In genomic region chr22:41832553-41833368, GRCh38 we compare ENCODE assay signal across 7 cellular contexts. TPM values are rescaled to one million over a fixed set of nuclear protein-coding genes. Genes with fewer than 3 reads are reported as not detected.
DNase-seq lines count a peak whose midpoint lies in the region; ATAC-seq and TF ChIP-seq lines count a peak whose summit lies in the region.

Gene SREBF2 (plus strand): TSS chr22:41833105. CDS start chr22:41833271, 166 bp downstream.

- peaks cover 14% of the 10 kb centered on the region for H3K4me1 ChIP-seq in hepatocyte (ENCODE audit: insufficient read depth)

- H4K20me1 ChIP-seq in hepatocyte (ENCODE audit: insufficient read depth, poor library complexity, severe bottlenecking) = peaks cover 21% of the 10 kb centered on the region

- H3K36me3 ChIP-seq in hepatocyte (replicated peaks; ENCODE audit: insufficient read depth, low read depth) = no peaks in the 10 kb centered on the region

- H3K27me3 ChIP-seq in hepatocyte = no peaks in the 10 kb centered on the region

- peaks cover 47% of the 10 kb centered on the region for H3K79me2 ChIP-seq in hepatocyte

- peak within 1 kb of the TSS; percentile 93 for H3K4me3 ChIP-seq in hepatocyte

- peak within 1 kb of the TSS; percentile 97 for H3K27ac ChIP-seq in hepatocyte

- DNase-seq in NCI-H2081 (lab: John Stamatoyannopoulos, UW) (peak; percentile 98), T1000 (lab: John Stamatoyannopoulos, UW) (peak; percentile 96), astrocyte of the hippocampus (ENCODE audit: low read depth, low spot score) (peak; percentile 100), hepatocyte (ENCODE audit: low spot score) (peak; percentile 100), renal cortical epithelial cell (ENCODE audit: low read depth) (peak; percentile 99)

- no peaks in the 10 kb centered on the region for H3K9me3 ChIP-seq in hepatocyte (ENCODE audit: low read depth)

- peak; percentile 72 for ATAC-seq in GM18508 (IDR thresholded peaks at IDR 0.05; ENCODE audit: insufficient read depth, unreplicated experiment)
- ATAC-seq in HG03025 (IDR thresholded peaks at IDR 0.05; ENCODE audit: low FRiP score, unreplicated experiment) = peak; percentile 78

- no peaks in the 10 kb centered on the region for H3K9me2 ChIP-seq in hepatocyte (replicated peaks; ENCODE audit: insufficient read depth)

- H3K4me2 ChIP-seq in hepatocyte = peak within 1 kb of the TSS; percentile 87

- peak within 1 kb of the TSS; percentile 6 for H2AFZ ChIP-seq in hepatocyte

- no peak for TF ChIP-seq CTCF in hepatocyte (IDR thresholded peaks at IDR 0.05; ENCODE audit: poor library complexity)

- WGBS in hepatocyte (ENCODE audit: low lambda C conversion rate, missing lambda C conversion rate) = 2% methylated on average over 52 of the region's 75 CpGs

RNA-seq across cellular contexts. Expression of gene SREBF2, which starts in this region (rescaled TPM):
- total RNA-seq in hepatocyte (109 and 114 TPM in 2 replicates), renal cortical epithelial cell (39.8 and 80.3 TPM in 2 replicates)
- polyA plus RNA-seq in hepatocyte = 96.3 and 113 TPM in 2 replicates

Comparison
In these comparisons a context has a peak if more than half of its experiments do, and no peak if none do; other contexts are left out.
1. Peak in every context shown above with its lines: DNase-seq, ATAC-seq, H3K4me3 ChIP-seq and H3K27ac ChIP-seq.